In the genomic region with DNA sequence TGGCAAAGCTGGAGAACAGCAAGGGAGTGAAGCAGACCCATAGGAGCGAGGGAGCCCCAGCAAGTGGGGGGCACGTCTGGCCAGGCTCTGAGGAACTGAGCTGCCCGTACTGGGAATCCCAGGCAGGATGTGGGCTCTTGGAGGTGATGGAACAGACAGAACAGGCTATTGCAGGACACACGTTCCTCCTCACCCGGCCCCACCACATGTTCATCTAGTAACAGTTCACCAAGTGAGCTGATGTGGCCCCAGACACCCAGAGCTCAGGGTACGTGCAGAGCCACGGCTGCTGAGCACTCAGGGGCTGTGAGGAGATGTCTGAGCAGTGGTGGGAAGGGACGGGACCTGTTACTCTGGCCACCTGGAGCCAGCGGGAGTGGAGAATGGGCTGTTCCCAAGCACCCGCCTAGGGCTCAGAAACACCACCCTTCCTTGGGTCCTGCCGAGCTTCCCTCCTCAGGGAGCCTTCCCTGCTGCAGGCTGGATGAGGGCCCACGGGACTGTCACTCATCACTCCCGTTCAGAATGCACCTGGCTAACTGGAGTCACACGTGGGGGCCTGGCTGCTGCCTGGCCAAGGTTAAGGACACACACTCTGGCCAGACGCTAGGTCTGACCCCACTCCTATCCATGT, we compare ENCODE assay signal across 13 cellular contexts. TPM values are rescaled to one million over a fixed set of nuclear protein-coding genes. Genes with fewer than 3 reads are reported as not detected.
A peak's percentile ranks its signal among the peaks of the same experiment; 100 is the strongest.
DNase-seq lines count a peak whose midpoint lies in the region; ATAC-seq and TF ChIP-seq lines count a peak whose summit lies in the region.
"Had no signal": no experiment of that assay in that cellular context is flagged by ENCODE, and none has a peak within 500 bp of the region (broad histone marks: within the 10 kb centered on the region; RNA-seq: fewer than 3 reads in every experiment).

No MANE protein-coding gene starts in this region.

- no peaks in the 10 kb centered on the region for H3K27me3 Mint-ChIP-seq in nephron progenitor cell (ENCODE audit: low read depth, poor library complexity)
- H3K27me3 Mint-ChIP-seq: memory B cell had no signal

- no peak for TF ChIP-seq POLR2A in vagina (IDR thresholded peaks at IDR 0.05)

- H3K9me3 ChIP-seq in cardiac muscle cell (ENCODE audit: low read depth) (no peaks in the 10 kb centered on the region), vagina (no peaks in the 10 kb centered on the region)
- H3K9me3 ChIP-seq: SK-N-SH had no signal

- peaks cover 70% of the 10 kb centered on the region for H3K4me1 Mint-ChIP-seq in nephron progenitor cell

- H3K27me3 ChIP-seq in cardiac muscle cell, result no peaks in the 10 kb centered on the region
- no peaks in the 10 kb centered on the region for H3K27me3 ChIP-seq in dorsolateral prefrontal cortex
- no peaks in the 10 kb centered on the region for H3K27me3 ChIP-seq in vagina

- no peak for ATAC-seq in GM18498 (IDR thresholded peaks at IDR 0.05; ENCODE audit: unreplicated experiment)

- H3K36me3 Mint-ChIP-seq in nephron progenitor cell (ENCODE audit: low read depth), result no peaks in the 10 kb centered on the region

- intact Hi-C loops in cardiac septum (cut with DNase I) (no loop called here), dorsolateral prefrontal cortex (cut with DNase I) (no loop called here), vagina (cut with DNase I) (no loop called here)

- no peaks in the 10 kb centered on the region for H3K36me3 ChIP-seq in cardiac muscle cell
- H3K36me3 ChIP-seq in vagina, result no peaks in the 10 kb centered on the region

- peak overlapping the region; percentile 48 for H3K27ac ChIP-seq in cardiac muscle cell
- peak overlapping the region in 57 of 59 donors; percentile 5 to 97 (median 74) for H3K27ac ChIP-seq in dorsolateral prefrontal cortex
- H3K27ac ChIP-seq in vagina, result peak overlapping the region; percentile 41

- H3K4me3 ChIP-seq in cardiac muscle cell, result no peak overlapping the region
- H3K4me3 ChIP-seq in dorsolateral prefrontal cortex, result peak overlapping the region in 1 of 59 donors; percentile 9
- no peak overlapping the region for H3K4me3 ChIP-seq in vagina

- no peaks in the 10 kb centered on the region for H3K9me3 Mint-ChIP-seq in nephron progenitor cell
- H3K9me3 Mint-ChIP-seq: HFFc6, memory B cell had no signal

- TF ChIP-seq CTCF in cardiac muscle cell (IDR thresholded peaks at IDR 0.05; ENCODE audit: low read depth, low read length), result no peak
- no peak for TF ChIP-seq CTCF in dorsolateral prefrontal cortex (IDR thresholded peaks at IDR 0.05 in 54 of 56, conservative IDR thresholded peaks at IDR 0.05 in 2 of 56; ENCODE audit: low read depth in 1 of 56, partially characterized antibody in 56 of 56)
- TF ChIP-seq CTCF in nephron progenitor cell (IDR thresholded peaks at IDR 0.05), result no peak
- no peak for TF ChIP-seq CTCF in vagina (IDR thresholded peaks at IDR 0.05)

- H3K27ac Mint-ChIP-seq in nephron progenitor cell, result peak overlapping the region; percentile 45
- H3K27ac Mint-ChIP-seq: HFFc6 had no signal

- H3K4me3 Mint-ChIP-seq in nephron progenitor cell, result no peak overlapping the region
- H3K4me3 Mint-ChIP-seq: HFFc6 had no signal

- DNase-seq in cardiac muscle cell (ENCODE audit: low read depth in 1 of 2, low spot score in 1 of 2), result no peak
- DNase-seq in cardiac septum (ENCODE audit: low spot score), result no peak
- DNase-seq in dorsolateral prefrontal cortex, result peak in 1 of 10 donors; percentile 54
- DNase-seq in nephron progenitor cell, result no peak
- no peak for DNase-seq in vagina (ENCODE audit: extremely low spot score in 2 of 2)
- no peak for DNase-seq in NCI-H1048 (lab: John Stamatoyannopoulos, UW)
- DNase-seq in activated naive CD4-positive, alpha-beta T cell treated with Interleukin-2 at 50 U/mL for 16 hours, result no peak
- DNase-seq: activated CD4-positive, alpha-beta T cell treated with anti-CD3 and anti-CD28 coated beads, Interleukin-2, amount 50 U/mL, for 4 hours; HFFc6; NCI-H748 treated with DMSO at 0.1 percent for 48 hours had no signal

- H3K4me1 ChIP-seq in cardiac muscle cell (ENCODE audit: low read depth), result peaks cover 42% of the 10 kb centered on the region
- peaks cover 100% of the 10 kb centered on the region for H3K4me1 ChIP-seq in vagina

RNA-seq across cellular contexts. Expression of a gene that starts 18.4 kb away (rescaled TPM):
- total RNA-seq in cardiac muscle cell (19.4 and 20.7 TPM in 2 replicates), cardiac septum (9.9 TPM), dorsolateral prefrontal cortex (10 to 100 TPM in 119 of 120 experiments, 1 to 10 TPM in 1; 9.4 to 22.3 (median 15.4) TPM), vagina (25.3 TPM)
- polyA plus RNA-seq in cardiac muscle cell, result 14.8 and 18.2 TPM in 2 replicates

RNA-seq across cellular contexts. Expression of a gene that starts 39.9 kb away (rescaled TPM):
- total RNA-seq in cardiac muscle cell (514 and 568 TPM in 2 replicates), cardiac septum (161 TPM), dorsolateral prefrontal cortex (100 to 1,000 TPM; 391 to 680 (median 539) TPM), vagina (376 TPM)
- polyA plus RNA-seq in cardiac muscle cell, result 398 and 473 TPM in 2 replicates

RNA-seq across cellular contexts. Expression of a gene that starts 54.2 kb away (rescaled TPM):
- total RNA-seq in cardiac muscle cell (137 and 160 TPM in 2 replicates), cardiac septum (59.6 TPM), dorsolateral prefrontal cortex (10 to 100 TPM; 46.5 to 90.8 (median 64.8) TPM), vagina (131 TPM)
- polyA plus RNA-seq in cardiac muscle cell, result 111 and 127 TPM in 2 replicates
